ENCODE assay signal across 15 cellular contexts in the genomic region with DNA sequence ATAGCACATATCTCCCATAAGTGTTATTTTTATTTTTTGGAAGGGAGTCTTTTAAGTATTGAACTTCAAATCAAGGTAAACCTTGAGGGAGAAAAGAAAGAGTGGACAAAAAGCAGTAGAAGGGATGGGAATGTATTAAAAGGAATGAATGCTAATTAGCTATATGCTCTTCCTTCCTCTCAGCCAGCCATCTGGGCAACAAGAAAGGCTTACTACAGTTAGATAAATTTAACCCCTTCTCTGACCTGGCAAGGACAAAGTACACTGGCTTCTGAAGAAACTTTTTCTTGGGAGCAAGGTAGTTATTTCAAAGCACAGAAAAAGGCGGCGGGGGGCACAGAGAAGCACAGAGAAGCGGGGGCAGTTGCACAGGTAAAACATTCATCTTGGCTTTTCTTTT. TPM values are rescaled to one million over a fixed set of nuclear protein-coding genes. Genes with fewer than 3 reads are reported as not detected.
A peak's percentile ranks its signal among the peaks of the same experiment; 100 is the strongest.
DNase-seq lines count a peak whose midpoint lies in the region; ATAC-seq and TF ChIP-seq lines count a peak whose summit lies in the region.
"Had no signal": no experiment of that assay in that cellular context is flagged by ENCODE, and none has a peak within 500 bp of the region (broad histone marks: within the 10 kb centered on the region; RNA-seq: fewer than 3 reads in every experiment).

No MANE protein-coding gene starts in this region.

- H3K36me3 ChIP-seq in sigmoid colon, result no peaks in the 10 kb centered on the region

- H3K27ac Mint-ChIP-seq in glutamatergic neuron (ENCODE audit: unreplicated experiment) (peak overlapping the region; percentile 36), Calu3 (ENCODE audit: unreplicated experiment) (no peak overlapping the region)

- H3K9me3 Mint-ChIP-seq in glutamatergic neuron (ENCODE audit: unreplicated experiment) (peaks cover 6% of the 10 kb centered on the region), Calu3 (ENCODE audit: low read depth, unreplicated experiment) (no peaks in the 10 kb centered on the region)

- H3K4me3 Mint-ChIP-seq in glutamatergic neuron (ENCODE audit: unreplicated experiment), result peak overlapping the region; percentile 48
- H3K4me3 Mint-ChIP-seq in Calu3 (ENCODE audit: low read depth, unreplicated experiment), result no peak overlapping the region

- TF ChIP-seq POLR2A in sigmoid colon (IDR thresholded peaks at IDR 0.05), result no peak

- H3K27me3 Mint-ChIP-seq in glutamatergic neuron (ENCODE audit: unreplicated experiment) (peaks cover 2% of the 10 kb centered on the region), Calu3 (ENCODE audit: unreplicated experiment) (no peaks in the 10 kb centered on the region)

- no peak overlapping the region for H3K4me3 ChIP-seq in sigmoid colon

- DNase-seq in DMS 273 (lab: John Stamatoyannopoulos, UW; ENCODE audit: unreplicated experiment) (peak; percentile 84), NCI-H69 (lab: John Stamatoyannopoulos, UW) (peak; percentile 56), glutamatergic neuron (no peak), sigmoid colon (no peak), left lobe of liver (ENCODE audit: low spot score) (no peak), Calu3 (no peak)
- DNase-seq in stimulated activated naive CD4-positive, alpha-beta T cell treated with Interleukin-2 at 50 U/mL for 16 hours (lab: John Stamatoyannopoulos, UW), result no peak
- DNase-seq: cortex of kidney; midbrain; NCI-H187 treated with DMSO at 0.1 percent for 48 hours; SIG-M5; stimulated activated CD4-positive, alpha-beta T cell treated with anti-CD3 and anti-CD28 coated beads, Interleukin-4, amount 100 ng/mL, for 1 hour had no signal

- intact Hi-C loops in sigmoid colon (cut with DNase I), result no loop called here
- intact Hi-C loops in Calu3 (cut with micrococcal nuclease; ENCODE audit: unreplicated experiment), result loop anchor here (2.0 kb wide), 1 partner anchor 62 kb away; no protein-coding TSS in a partner anchor

- TF ChIP-seq EP300 in sigmoid colon (IDR thresholded peaks at IDR 0.05), result no peak

- H3K9me3 ChIP-seq in sigmoid colon, result no peaks in the 10 kb centered on the region

- H3K4me1 ChIP-seq in sigmoid colon, result peaks cover 0 to 88% (median 83%) of the 10 kb centered on the region in 4 donors

- peak overlapping the region; percentile 20 to 67 (median 44) for H3K27ac ChIP-seq in sigmoid colon
- H3K27ac ChIP-seq: HL-60 had no signal

- WGBS in sigmoid colon, 2 donors, result 93 to 94% methylated on average over 3 of the region's 3 CpGs

- BruUV-seq in Calu3 (replicated peaks; lab: Mats Ljungman, UMichigan), result no TSS peak

- H3K36me3 Mint-ChIP-seq in glutamatergic neuron (ENCODE audit: unreplicated experiment), result no peaks in the 10 kb centered on the region
- H3K36me3 Mint-ChIP-seq in Calu3 (ENCODE audit: insufficient read depth, unreplicated experiment), result no peaks in the 10 kb centered on the region

- CTCF ChIA-PET in Calu3 (lab: Charles Lee), result no interaction called here

- H3K4me1 Mint-ChIP-seq in glutamatergic neuron (ENCODE audit: low read depth, unreplicated experiment), result peaks cover 42% of the 10 kb centered on the region
- H3K4me1 Mint-ChIP-seq in Calu3 (ENCODE audit: low read depth, unreplicated experiment), result peaks cover 15% of the 10 kb centered on the region

- H3K27me3 ChIP-seq in sigmoid colon, result no peaks in the 10 kb centered on the region

- ATAC-seq in left lobe of liver (no peak), HG02870 (IDR thresholded peaks at IDR 0.05; ENCODE audit: unreplicated experiment) (no peak)
- ATAC-seq: activated CD4-positive, CD25-positive, alpha-beta regulatory T cell treated with anti-CD3 and anti-CD28 coated beads, Interleukin-2, amount 50 U/mL, for 24 hours had no signal

- no peak for TF ChIP-seq CTCF in glutamatergic neuron (IDR thresholded peaks at IDR 0.05; ENCODE audit: partially characterized antibody, unreplicated experiment)
- TF ChIP-seq CTCF in sigmoid colon (IDR thresholded peaks at IDR 0.05), result no peak
- no peak for TF ChIP-seq CTCF in Calu3 (IDR thresholded peaks at IDR 0.05; ENCODE audit: unreplicated experiment)

RNA-seq across cellular contexts. Expression of gene GAB1, which starts 54.6 kb away (rescaled TPM):
- total RNA-seq in glutamatergic neuron (ENCODE audit: unreplicated experiment), result 29.7 TPM
- 10 to 100 TPM; 44.1 to 71.6 (median 62.4) TPM for total RNA-seq in sigmoid colon
- polyA plus RNA-seq in sigmoid colon, result 10 to 100 TPM; 10.0 to 13.2 (median 11.4) TPM
- total RNA-seq in left lobe of liver, result 11.1 TPM
- 8.8 and 13.4 TPM in 2 replicates for total RNA-seq in Calu3 (2022)

Comparison
In these comparisons a context has a peak if more than half of its experiments do, and no peak if none do; other contexts are left out.
1. DNase-seq: peak in DMS 273 (single experiment) and NCI-H69 (single experiment); none in glutamatergic neuron (single experiment), sigmoid colon (single experiment), stimulated activated naive CD4-positive, alpha-beta T cell treated with Interleukin-2 at 50 U/mL for 16 hours (single experiment), left lobe of liver (single experiment) and Calu3 (single experiment).